Comparison of ENCODE assay signal across 19 cellular contexts in genomic region chr13:35797244-35797643, GRCh38.
"Had no signal": no experiment of that assay in that cellular context is flagged by ENCODE, and none has a peak within 500 bp of the region (broad histone marks: within the 10 kb centered on the region; RNA-seq: fewer than 3 reads in every experiment).

No MANE protein-coding gene starts in this region.

- H3K36me3 Mint-ChIP-seq: natural killer cell; stimulated activated effector memory CD8-positive, alpha-beta T cell treated with anti-CD3 and anti-CD28 coated beads, Interleukin-12 subunit alpha, Interleukin-12 subunit beta, amount 100 ng/mL, for 72 hours had no signal

- H3K4me3 Mint-ChIP-seq: natural killer cell; stimulated activated effector memory CD8-positive, alpha-beta T cell treated with anti-CD3 and anti-CD28 coated beads, Interleukin-12 subunit alpha, Interleukin-12 subunit beta, amount 100 ng/mL, for 72 hours had no signal

- ATAC-seq: esophagus mucosa; gastrocnemius medialis; natural killer cell; right cardiac atrium; stimulated activated effector memory CD8-positive, alpha-beta T cell treated with anti-CD3 and anti-CD28 coated beads, Interleukin-12 subunit alpha, Interleukin-12 subunit beta, amount 100 ng/mL, for 72 hours; stimulated activated naive CD8-positive, alpha-beta T cell treated with anti-CD3 and anti-CD28 coated beads, Interleukin-15, Interleukin-2, amounts not matched to agents 100 U/mL and 50 U/mL, for 24 hours had no signal

- H3K27ac Mint-ChIP-seq: natural killer cell; stimulated activated effector memory CD8-positive, alpha-beta T cell treated with anti-CD3 and anti-CD28 coated beads, Interleukin-12 subunit alpha, Interleukin-12 subunit beta, amount 100 ng/mL, for 72 hours had no signal

- H3K36me3 ChIP-seq: gastrocnemius medialis, suprapubic skin, thyroid gland, upper lobe of left lung, uterus had no signal

- H3K4me3 ChIP-seq: coronary artery, gastrocnemius medialis, smooth muscle cell, suprapubic skin, thyroid gland, upper lobe of left lung, uterus had no signal

- DNase-seq: caudate nucleus; effector CD8-positive, alpha-beta T cell; gastrocnemius medialis; hippocampal formation; kidney glomerular epithelial cell; natural killer cell; right cardiac atrium; stimulated activated CD4-positive, alpha-beta T cell treated with anti-CD3 and anti-CD28 coated beads, Interleukin-4, amount 100 ng/mL, for 1 hour; stimulated activated CD8-positive, alpha-beta memory T cell treated with anti-CD3 and anti-CD28 coated beads, Interleukin-4, amount 100 ng/mL, for 48 hours; stimulated activated naive CD8-positive, alpha-beta T cell treated with anti-CD3 and anti-CD28 coated beads, Interleukin-15, Interleukin-2, amounts not matched to agents 100 U/mL and 50 U/mL, for 24 hours; thyroid gland; upper lobe of left lung; uterus had no signal

- H3K4me2 ChIP-seq: smooth muscle cell had no signal

- FAIRE-seq: endometrium had no signal

- H3K27me3 ChIP-seq: gastrocnemius medialis, suprapubic skin, thyroid gland, upper lobe of left lung, uterus had no signal

- H3K4me1 Mint-ChIP-seq: natural killer cell; stimulated activated effector memory CD8-positive, alpha-beta T cell treated with anti-CD3 and anti-CD28 coated beads, Interleukin-12 subunit alpha, Interleukin-12 subunit beta, amount 100 ng/mL, for 72 hours had no signal

- H3K27ac ChIP-seq: coronary artery, gastrocnemius medialis, suprapubic skin, thyroid gland, upper lobe of left lung, uterus had no signal

- H3K4me1 ChIP-seq: thyroid gland, upper lobe of left lung, uterus had no signal

- H3K9me3 ChIP-seq: gastrocnemius medialis, suprapubic skin, thyroid gland, upper lobe of left lung, uterus had no signal
